2 cellular contexts compared by ENCODE assay signal in genomic region chr3:76679510-76679909, GRCh38.
TF ChIP-seq lines count a peak whose summit lies in the region.

No MANE protein-coding gene starts in this region.

TF ChIP-seq in SK-N-SH, 30 proteins besides CTCF, POLR2A, EP300 and RAD21 (continued from another document):
- no peak for TF ChIP-seq ZBTB33 (IDR thresholded peaks at IDR 0.05; ENCODE audit: borderline replicate concordance, low read depth)
- no peak for TF ChIP-seq SIN3A (IDR thresholded peaks at IDR 0.05; ENCODE audit: borderline replicate concordance, low read depth, low read length)
- TF ChIP-seq, protein P1, sequence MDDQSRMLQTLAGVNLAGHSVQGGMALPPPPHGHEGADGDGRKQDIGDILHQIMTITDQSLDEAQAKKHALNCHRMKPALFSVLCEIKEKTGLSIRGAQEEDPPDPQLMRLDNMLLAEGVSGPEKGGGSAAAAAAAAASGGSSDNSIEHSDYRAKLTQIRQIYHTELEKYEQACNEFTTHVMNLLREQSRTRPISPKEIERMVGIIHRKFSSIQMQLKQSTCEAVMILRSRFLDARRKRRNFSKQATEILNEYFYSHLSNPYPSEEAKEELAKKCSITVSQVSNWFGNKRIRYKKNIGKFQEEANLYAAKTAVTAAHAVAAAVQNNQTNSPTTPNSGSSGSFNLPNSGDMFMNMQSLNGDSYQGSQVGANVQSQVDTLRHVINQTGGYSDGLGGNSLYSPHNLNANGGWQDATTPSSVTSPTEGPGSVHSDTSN (IDR thresholded peaks at IDR 0.05), result no peak

TF ChIP-seq in SK-N-SH treated with all-trans-retinoic acid at 6 μM for 48 hours, 23 proteins besides CTCF, POLR2A, EP300 and RAD21 (continued from another document):
- TF ChIP-seq ZFP30 (CRISPR knock-in tag; IDR thresholded peaks at IDR 0.05) (no peak), POU6F1 (CRISPR knock-in tag; IDR thresholded peaks at IDR 0.05; ENCODE audit: borderline replicate concordance, low read depth) (no peak), RARB (CRISPR knock-in tag; IDR thresholded peaks at IDR 0.05) (no peak), ZC3H10 (CRISPR knock-in tag; IDR thresholded peaks at IDR 0.05) (no peak), ESRRG (CRISPR knock-in tag; IDR thresholded peaks at IDR 0.05) (no peak), ZFP3 (CRISPR knock-in tag; IDR thresholded peaks at IDR 0.05) (no peak), ISL1 (CRISPR knock-in tag; IDR thresholded peaks at IDR 0.05) (no peak), OSR1 (CRISPR knock-in tag; IDR thresholded peaks at IDR 0.05) (no peak), TCF4 (CRISPR knock-in tag; IDR thresholded peaks at IDR 0.05; ENCODE audit: borderline replicate concordance) (no peak), BACH2 (CRISPR knock-in tag; IDR thresholded peaks at IDR 0.05; ENCODE audit: borderline replicate concordance) (no peak), PATZ1 (CRISPR knock-in tag; IDR thresholded peaks at IDR 0.05; ENCODE audit: borderline replicate concordance) (no peak), ZNF70 (CRISPR knock-in tag; IDR thresholded peaks at IDR 0.05) (no peak)
TF ChIP-seq in SK-N-SH treated with all-trans-retinoic acid at 6 μM for 48 hours: peak in this region for 0.
